In the genomic region with DNA sequence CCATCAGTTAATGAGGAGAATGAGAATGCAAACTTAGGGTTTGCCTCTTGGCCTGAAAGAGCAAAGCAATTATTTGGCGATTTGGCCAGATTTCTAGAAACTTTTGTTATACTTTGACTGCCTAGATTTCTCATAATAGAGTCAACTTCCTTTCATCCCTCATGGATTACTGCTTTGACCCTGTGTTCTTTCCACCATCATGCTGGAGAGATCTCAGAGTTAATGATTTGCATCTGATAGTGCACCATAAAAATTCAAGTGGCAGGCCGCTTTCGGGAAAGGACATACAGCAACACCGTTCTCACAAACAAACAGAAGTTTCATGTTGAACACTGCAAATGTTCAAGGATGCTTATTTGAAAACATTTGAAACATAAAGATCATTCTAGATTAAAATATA, we compare ENCODE assay signal across 17 cellular contexts.
DNase-seq lines count a peak whose midpoint lies in the region; ATAC-seq and TF ChIP-seq lines count a peak whose summit lies in the region.
"Had no signal": no experiment of that assay in that cellular context is flagged by ENCODE, and none has a peak within 500 bp of the region (broad histone marks: within the 10 kb centered on the region; RNA-seq: fewer than 3 reads in every experiment).

No MANE protein-coding gene starts in this region.

- no peak overlapping the region for H3K9ac ChIP-seq in Karpas-422 (ENCODE audit: low read length)

- H3K9me3 Mint-ChIP-seq in GM23338 = no peaks in the 10 kb centered on the region
- H3K9me3 Mint-ChIP-seq: HFFc6; stimulated activated memory B cell treated with anti-CD40 and anti-IgM and Interleukin-4, amounts not matched to agents 10 μg/mL and 1 μg/mL and 100 μg/mL, for 72 hours; T-helper 1 cell treated with Interleukin-12 subunit alpha and Interleukin-12 subunit beta and Interleukin-4 antibody, amounts not matched to agents 30 μg/mL and 1 μg/mL, for 36 hours had no signal

- WGBS in prostate gland = 27% methylated on average over 4 of the region's 4 CpGs

- H3K79me2 ChIP-seq in Karpas-422 (ENCODE audit: low read length) = no peaks in the 10 kb centered on the region
- no peaks in the 10 kb centered on the region for H3K79me2 ChIP-seq in GM23338 (replicated peaks; ENCODE audit: insufficient read depth)

- H3K4me2 ChIP-seq in Karpas-422 (ENCODE audit: low read depth, low read length, poor library complexity, severe bottlenecking) (no peak overlapping the region), GM23338 (no peak overlapping the region)
- H3K4me2 ChIP-seq: smooth muscle cell had no signal

- ATAC-seq in GM21528 (IDR thresholded peaks at IDR 0.05; ENCODE audit: low FRiP score, unreplicated experiment) = no peak
- ATAC-seq in GM23338 = no peak
- ATAC-seq: stimulated activated memory B cell treated with anti-CD40 and anti-IgM and Interleukin-4, amounts not matched to agents 10 μg/mL and 1 μg/mL and 100 μg/mL, for 72 hours had no signal

- H3K4me1 ChIP-seq in Peyer's patch = peaks cover 0 to 31% (median 0%) of the 10 kb centered on the region in 4 donors
- H3K4me1 ChIP-seq in prostate gland (replicated peaks) = no peaks in the 10 kb centered on the region
- peaks cover 13% of the 10 kb centered on the region for H3K4me1 ChIP-seq in Karpas-422 (ENCODE audit: low read length)
- peaks cover 17% of the 10 kb centered on the region; the same call in 1 of the 2 replicates for H3K4me1 ChIP-seq in GM23338 (ENCODE audit: insufficient read depth)

- intact Hi-C loops in prostate gland (cut with DNase I) = no loop called here

- H3K36me3 ChIP-seq in Peyer's patch = no peaks in the 10 kb centered on the region
- no peaks in the 10 kb centered on the region for H3K36me3 ChIP-seq in prostate gland
- H3K36me3 ChIP-seq in Karpas-422 (ENCODE audit: insufficient read depth, low read length) = no peaks in the 10 kb centered on the region
- no peaks in the 10 kb centered on the region for H3K36me3 ChIP-seq in GM23338 (ENCODE audit: insufficient read depth)
- H3K36me3 ChIP-seq: lower lobe of right lung had no signal

- H3K4me3 Mint-ChIP-seq in GM23338 = no peak overlapping the region
- H3K4me3 Mint-ChIP-seq: HFFc6; stimulated activated memory B cell treated with anti-CD40 and anti-IgM and Interleukin-4, amounts not matched to agents 10 μg/mL and 1 μg/mL and 100 μg/mL, for 72 hours; T-helper 1 cell treated with Interleukin-12 subunit alpha and Interleukin-12 subunit beta and Interleukin-4 antibody, amounts not matched to agents 30 μg/mL and 1 μg/mL, for 36 hours had no signal

- H3K27ac ChIP-seq in 22Rv1 (peak overlapping the region; percentile 44), Peyer's patch (peak overlapping the region in 3 of 4 donors; percentile 21 to 73 (median 66)), prostate gland (peak overlapping the region; percentile 10 to 39), Karpas-422 (ENCODE audit: low read length) (no peak overlapping the region), GM23338 (ENCODE audit: low read depth) (no peak overlapping the region)
- H3K27ac ChIP-seq: lower lobe of right lung had no signal

- no peaks in the 10 kb centered on the region for H4K20me1 ChIP-seq in Karpas-422 (ENCODE audit: insufficient read depth, low read depth, low read length)
- H4K20me1 ChIP-seq in GM23338 (replicated peaks; ENCODE audit: insufficient read depth) = no peaks in the 10 kb centered on the region

- no peak overlapping the region for H3K27ac Mint-ChIP-seq in GM23338
- H3K27ac Mint-ChIP-seq: HFFc6; T-helper 1 cell treated with Interleukin-12 subunit alpha and Interleukin-12 subunit beta and Interleukin-4 antibody, amounts not matched to agents 30 μg/mL and 1 μg/mL, for 36 hours had no signal

- no peaks in the 10 kb centered on the region for H3F3A ChIP-seq in GM23338 (replicated peaks; ENCODE audit: low read depth)

- H3K4me3 ChIP-seq in Peyer's patch (no peak overlapping the region), prostate gland (no peak overlapping the region), Karpas-422 (ENCODE audit: low read length) (no peak overlapping the region), GM23338 (no peak overlapping the region)
- H3K4me3 ChIP-seq: lower lobe of right lung, smooth muscle cell had no signal

- H3K36me3 Mint-ChIP-seq in GM23338 (ENCODE audit: low read depth) = no peaks in the 10 kb centered on the region

- no peaks in the 10 kb centered on the region for H3K27me3 ChIP-seq in Peyer's patch
- H3K27me3 ChIP-seq in prostate gland (replicated peaks; ENCODE audit: insufficient read depth) = no peaks in the 10 kb centered on the region
- no peaks in the 10 kb centered on the region for H3K27me3 ChIP-seq in Karpas-422 (ENCODE audit: low read length)
- H3K27me3 ChIP-seq in GM23338 (ENCODE audit: insufficient read depth) = no peaks in the 10 kb centered on the region

- H2AFZ ChIP-seq in Karpas-422 (ENCODE audit: low read length) (no peak overlapping the region), GM23338 (no peak overlapping the region)

- H3K9me2 ChIP-seq in Karpas-422 (replicated peaks; ENCODE audit: insufficient read depth, low read length) (no peaks in the 10 kb centered on the region), GM23338 (ENCODE audit: insufficient read depth) (no peaks in the 10 kb centered on the region)

- DNase-seq in Peyer's patch = no peak
- peak; percentile 68 for DNase-seq in kidney tubule cell (ENCODE audit: low spot score)
- DNase-seq in prostate gland (ENCODE audit: low spot score) = no peak
- no peak for DNase-seq in Karpas-422
- no peak for DNase-seq in GM23338 (ENCODE audit: low spot score)
- DNase-seq in GDM1 (lab: John Stamatoyannopoulos, UW) = no peak
- DNase-seq: activated CD4-positive, CD25-positive, alpha-beta regulatory T cell treated with anti-CD3 and anti-CD28 coated beads, Interleukin-2, amount 50 U/mL, for 72 hours; activated CD8-positive, alpha-beta memory T cell treated with anti-CD3 and anti-CD28 coated beads, Interleukin-2, amount 50 U/mL, for 4 hours; activated naive CD4-positive, alpha-beta T cell treated with Interleukin-2 at 50 U/mL for 16 hours; HFFc6; KG1; lower lobe of right lung had no signal

- no peak for TF ChIP-seq POLR2A in Peyer's patch (IDR thresholded peaks at IDR 0.05)
- TF ChIP-seq POLR2A in prostate gland (IDR thresholded peaks at IDR 0.05) = no peak

- TF ChIP-seq CTCF in 22Rv1 (IDR thresholded peaks at IDR 0.05) (no peak), Peyer's patch (IDR thresholded peaks at IDR 0.05) (no peak), prostate gland (IDR thresholded peaks at IDR 0.05) (no peak), GM23338 (conservative IDR thresholded peaks at IDR 0.05; ENCODE audit: low read depth in 2 of 2) (no peak)

- H3K27me3 Mint-ChIP-seq in GM23338 (ENCODE audit: insufficient read depth, low read depth, poor library complexity) = peaks cover 3% of the 10 kb centered on the region
- H3K27me3 Mint-ChIP-seq: stimulated activated memory B cell treated with anti-CD40 and anti-IgM and Interleukin-4, amounts not matched to agents 10 μg/mL and 1 μg/mL and 100 μg/mL, for 72 hours had no signal

- H3K4me1 Mint-ChIP-seq in GM23338 = peaks cover 20% of the 10 kb centered on the region; the same call in 2 of the 3 replicates

- no peaks in the 10 kb centered on the region for H3K9me3 ChIP-seq in Peyer's patch
- no peaks in the 10 kb centered on the region for H3K9me3 ChIP-seq in prostate gland
- H3K9me3 ChIP-seq in Karpas-422 (ENCODE audit: low read length) = no peaks in the 10 kb centered on the region
- H3K9me3 ChIP-seq: lower lobe of right lung had no signal

TF ChIP-seq in GM23338, 12 proteins besides CTCF, POLR2A, EP300 and RAD21:
- no peak for TF ChIP-seq STAT1 (IDR thresholded peaks at IDR 0.05; ENCODE audit: unreplicated experiment)
- TF ChIP-seq JUNB (IDR thresholded peaks at IDR 0.05; ENCODE audit: unreplicated experiment) = no peak

Comparison
In these comparisons a context has a peak if more than half of its experiments do, and no peak if none do; other contexts are left out.
1. H3K27ac ChIP-seq: peak in 22Rv1 (single experiment), Peyer's patch (3 of 4) and prostate gland (2 of 2); none in Karpas-422 (single experiment) and GM23338 (single experiment).